Comparison of ENCODE assay signal across 16 cellular contexts in the genomic region with DNA sequence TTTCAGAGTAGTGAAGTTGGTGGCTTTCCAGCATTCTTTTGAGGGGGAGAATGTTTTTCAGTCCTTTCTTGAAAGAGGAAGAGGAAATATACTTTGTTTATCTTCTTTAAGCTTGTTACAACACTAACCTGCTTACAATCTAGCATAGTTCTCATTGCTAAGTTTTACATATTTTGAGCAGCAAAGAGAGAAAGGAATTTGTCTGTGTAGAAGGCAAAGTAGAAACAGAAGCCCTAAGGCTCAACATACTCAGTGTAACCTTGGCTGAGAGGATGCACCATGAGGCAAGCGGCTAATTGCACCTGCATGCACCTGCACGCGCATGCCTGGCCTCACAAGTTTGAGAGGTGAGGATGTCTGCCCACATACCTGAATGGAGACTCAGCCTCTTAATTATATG. TPM values are rescaled to one million over a fixed set of nuclear protein-coding genes. Genes with fewer than 3 reads are reported as not detected.
DNase-seq lines count a peak whose midpoint lies in the region; ATAC-seq and TF ChIP-seq lines count a peak whose summit lies in the region.
"Had no signal": no experiment of that assay in that cellular context is flagged by ENCODE, and none has a peak within 500 bp of the region (broad histone marks: within the 10 kb centered on the region; RNA-seq: fewer than 3 reads in every experiment).

No MANE protein-coding gene starts in this region.

- peak overlapping the region; percentile 34 for H3K27ac Mint-ChIP-seq in activated naive CD4-positive, alpha-beta T cell treated with anti-CD3 and anti-CD28 coated beads, Interleukin-2, amount 10 ng/mL, durations not matched to agents 7 days and 5 days
- no peak overlapping the region for H3K27ac Mint-ChIP-seq in activated naive CD4-positive, alpha-beta T cell treated with anti-CD3 and anti-CD28 coated beads, Interleukin-2, amount 50 U/mL, for 72 hours
- peak overlapping the region; percentile 65 for H3K27ac Mint-ChIP-seq in chondrocyte (ENCODE audit: unreplicated experiment)
- peak overlapping the region; percentile 44 for H3K27ac Mint-ChIP-seq in type B pancreatic cell
- H3K27ac Mint-ChIP-seq: GM23338; stimulated activated memory B cell treated with anti-CD40 and anti-IgM and Interleukin-4, amounts not matched to agents 10 μg/mL and 1 μg/mL and 100 μg/mL, for 72 hours had no signal

- peaks cover 5% of the 10 kb centered on the region for H3K36me3 Mint-ChIP-seq in activated naive CD4-positive, alpha-beta T cell treated with anti-CD3 and anti-CD28 coated beads, Interleukin-2, amount 10 ng/mL, durations not matched to agents 7 days and 5 days
- H3K36me3 Mint-ChIP-seq in activated naive CD4-positive, alpha-beta T cell treated with anti-CD3 and anti-CD28 coated beads, Interleukin-2, amount 50 U/mL, for 72 hours: peaks cover 0 to 10% of the 10 kb centered on the region in 2 donors
- H3K36me3 Mint-ChIP-seq in chondrocyte (ENCODE audit: low read depth): no peaks in the 10 kb centered on the region
- H3K36me3 Mint-ChIP-seq in type B pancreatic cell: no peaks in the 10 kb centered on the region
- H3K36me3 Mint-ChIP-seq: stimulated activated memory B cell treated with anti-CD40 and anti-IgM and Interleukin-4, amounts not matched to agents 10 μg/mL and 1 μg/mL and 100 μg/mL, for 72 hours had no signal

- H3K27me3 Mint-ChIP-seq in activated naive CD4-positive, alpha-beta T cell treated with anti-CD3 and anti-CD28 coated beads, Interleukin-2, amount 10 ng/mL, durations not matched to agents 7 days and 5 days: peaks cover 14% of the 10 kb centered on the region
- no peaks in the 10 kb centered on the region for H3K27me3 Mint-ChIP-seq in chondrocyte (ENCODE audit: low read depth)
- H3K27me3 Mint-ChIP-seq in type B pancreatic cell: peaks cover 7% of the 10 kb centered on the region

- H3K9me3 Mint-ChIP-seq in activated naive CD4-positive, alpha-beta T cell treated with anti-CD3 and anti-CD28 coated beads, Interleukin-2, amount 10 ng/mL, durations not matched to agents 7 days and 5 days: no peaks in the 10 kb centered on the region
- no peaks in the 10 kb centered on the region for H3K9me3 Mint-ChIP-seq in activated naive CD4-positive, alpha-beta T cell treated with anti-CD3 and anti-CD28 coated beads, Interleukin-2, amount 50 U/mL, for 72 hours
- H3K9me3 Mint-ChIP-seq in chondrocyte (ENCODE audit: low read depth): no peaks in the 10 kb centered on the region
- no peaks in the 10 kb centered on the region for H3K9me3 Mint-ChIP-seq in type B pancreatic cell
- H3K9me3 Mint-ChIP-seq: GM23338; stimulated activated memory B cell treated with anti-CD40 and anti-IgM and Interleukin-4, amounts not matched to agents 10 μg/mL and 1 μg/mL and 100 μg/mL, for 72 hours had no signal

- H3K4me1 Mint-ChIP-seq in activated naive CD4-positive, alpha-beta T cell treated with anti-CD3 and anti-CD28 coated beads, Interleukin-2, amount 10 ng/mL, durations not matched to agents 7 days and 5 days: peaks cover 73% of the 10 kb centered on the region
- peaks cover 74% of the 10 kb centered on the region for H3K4me1 Mint-ChIP-seq in chondrocyte (ENCODE audit: low read depth)
- H3K4me1 Mint-ChIP-seq in type B pancreatic cell (ENCODE audit: unreplicated experiment): peaks cover 32% of the 10 kb centered on the region

- no peak for DNase-seq in activated naive CD4-positive, alpha-beta T cell treated with anti-CD3 and anti-CD28 coated beads, Interleukin-2, amount 10 ng/mL, durations not matched to agents 7 days and 5 days
- DNase-seq in activated naive CD4-positive, alpha-beta T cell treated with anti-CD3 and anti-CD28 coated beads, Interleukin-2, amount 50 U/mL, for 72 hours (ENCODE audit: low spot score in 2 of 2): no peak
- DNase-seq in NCI-H146 treated with DMSO at 0.1 percent for 48 hours (lab: John Stamatoyannopoulos, UW; ENCODE audit: unreplicated experiment) (peak; percentile 55), chondrocyte (ENCODE audit: low spot score) (no peak), type B pancreatic cell (ENCODE audit: extremely low spot score, unreplicated experiment) (no peak), GM20000 (ENCODE audit: low spot score) (no peak), cerebellar nuclear complex (lab: John Stamatoyannopoulos, UW) (no peak)
- DNase-seq: activated CD8-positive, alpha-beta memory T cell treated with anti-CD3 and anti-CD28 coated beads, Interleukin-2, amount 50 U/mL, for 48 hours; adrenal gland; dermis blood vessel endothelial cell; lower lobe of right lung; NCI-H1930; uterus had no signal

- ATAC-seq in activated naive CD4-positive, alpha-beta T cell treated with anti-CD3 and anti-CD28 coated beads, Interleukin-2, amount 50 U/mL, for 72 hours: no peak
- no peak for ATAC-seq in GM21447 (IDR thresholded peaks at IDR 0.05; ENCODE audit: unreplicated experiment)
- ATAC-seq: GM23338; lower lobe of right lung; stimulated activated memory B cell treated with anti-CD40 and anti-IgM and Interleukin-4, amounts not matched to agents 10 μg/mL and 1 μg/mL and 100 μg/mL, for 72 hours had no signal

- TF ChIP-seq CTCF in chondrocyte (IDR thresholded peaks at IDR 0.05): no peak
- no peak for TF ChIP-seq CTCF in type B pancreatic cell (conservative IDR thresholded peaks at IDR 0.05)
- TF ChIP-seq CTCF in GM20000 (IDR thresholded peaks at IDR 0.05; ENCODE audit: extremely low read depth, missing control alignments): no peak

- CTCF ChIA-PET in activated naive CD4-positive, alpha-beta T cell treated with anti-CD3 and anti-CD28 coated beads, Interleukin-2, amount 10 ng/mL, durations not matched to agents 7 days and 5 days (lab: Charles Lee): no interaction called here

- no peak overlapping the region for H3K4me3 Mint-ChIP-seq in activated naive CD4-positive, alpha-beta T cell treated with anti-CD3 and anti-CD28 coated beads, Interleukin-2, amount 10 ng/mL, durations not matched to agents 7 days and 5 days
- H3K4me3 Mint-ChIP-seq in chondrocyte (ENCODE audit: unreplicated experiment) (peak overlapping the region; percentile 37), type B pancreatic cell (no peak overlapping the region)
- H3K4me3 Mint-ChIP-seq: GM23338; stimulated activated memory B cell treated with anti-CD40 and anti-IgM and Interleukin-4, amounts not matched to agents 10 μg/mL and 1 μg/mL and 100 μg/mL, for 72 hours had no signal

RNA-seq across cellular contexts. Expression of a gene that starts 2.2 kb away (rescaled TPM):
- total RNA-seq in activated naive CD4-positive, alpha-beta T cell treated with anti-CD3 and anti-CD28 coated beads, Interleukin-2, amount 50 U/mL, for 72 hours: 1 to 10 TPM; 1.9 to 6.9 TPM
- 35.4 to 42.2 TPM (median 38.8 TPM) in 3 replicates for total RNA-seq in chondrocyte
- total RNA-seq in type B pancreatic cell (ENCODE audit: low replicate concordance): 11.4 and 13.4 TPM in 2 replicates

Comparison
In these comparisons a context has a peak if more than half of its experiments do, and no peak if none do; other contexts are left out.
1. H3K27ac Mint-ChIP-seq: peak in activated naive CD4-positive, alpha-beta T cell treated with anti-CD3 and anti-CD28 coated beads, Interleukin-2, amount 10 ng/mL, durations not matched to agents 7 days and 5 days (single experiment), chondrocyte (single experiment) and type B pancreatic cell (single experiment); none in activated naive CD4-positive, alpha-beta T cell treated with anti-CD3 and anti-CD28 coated beads, Interleukin-2, amount 50 U/mL, for 72 hours (0 of 2).